Comparison of ENCODE assay signal across 25 cellular contexts in genomic region chr14:98369344-98369743, GRCh38.
A peak's percentile ranks its signal among the peaks of the same experiment; 100 is the strongest.
DNase-seq lines count a peak whose midpoint lies in the region; ATAC-seq, FAIRE-seq and TF ChIP-seq lines count a peak whose summit lies in the region.
"Had no signal": no experiment of that assay in that cellular context is flagged by ENCODE, and none has a peak within 500 bp of the region (broad histone marks: within the 10 kb centered on the region; RNA-seq: fewer than 3 reads in every experiment).

No MANE protein-coding gene starts in this region.

- H3K9me3 Mint-ChIP-seq in MCF 10A (ENCODE audit: unreplicated experiment): no peaks in the 10 kb centered on the region
- peaks cover 6% of the 10 kb centered on the region for H3K9me3 Mint-ChIP-seq in activated T-helper 17 cell treated with anti-CD3 and anti-CD28 coated beads, Interleukin-2, amount 50 U/mL, for 72 hours

- no peaks in the 10 kb centered on the region for H3K9me1 ChIP-seq in keratinocyte (ENCODE audit: control insufficient read depth, extremely low read depth, insufficient read depth, low read length)

- H3K4me2 ChIP-seq in mammary epithelial cell (ENCODE audit: insufficient read depth, low read depth, low read length) (peak overlapping the region; percentile 49), Loucy (ENCODE audit: low read depth, low read length, poor library complexity, severe bottlenecking) (peak overlapping the region; percentile 57), keratinocyte (ENCODE audit: control insufficient read depth, extremely low read depth, insufficient read depth, low read depth, low read length) (peak overlapping the region; percentile 42)
- H3K4me2 ChIP-seq: A549 had no signal

- 0% methylated on average over 2 of the region's 2 CpGs for WGBS in mammary epithelial cell (ENCODE audit: low coverage, missing lambda C conversion rate)

- no peaks in the 10 kb centered on the region for H3K36me3 Mint-ChIP-seq in MCF 10A (ENCODE audit: insufficient read depth, unreplicated experiment)
- H3K36me3 Mint-ChIP-seq in activated T-helper 17 cell treated with anti-CD3 and anti-CD28 coated beads, Interleukin-2, amount 50 U/mL, for 72 hours (ENCODE audit: low read depth): no peaks in the 10 kb centered on the region
- H3K36me3 Mint-ChIP-seq: CD14-positive monocyte; CD4-positive, alpha-beta memory T cell had no signal

- H3K4me3 ChIP-seq in mammary epithelial cell (replicated peaks in 1 of 3; ENCODE audit: insufficient read depth in 1 of 3, low read depth in 2 of 3, low read length in 3 of 3) (no peak overlapping the region), Loucy (ENCODE audit: low read length, poor library complexity, severe bottlenecking) (peak overlapping the region; percentile 35), keratinocyte (ENCODE audit: control insufficient read depth in 2 of 3, extremely low read depth in 1 of 3, insufficient read depth in 2 of 3, low read depth in 1 of 3, low read length in 3 of 3) (no peak overlapping the region)
- H3K4me3 ChIP-seq: A549; BLaER1 treated with 17β-estradiol and CSF1 and Interleukin-3, amounts not matched to agents 10 nM and 100 nM; GM12878; GM23248 had no signal

- no peak for FAIRE-seq in keratinocyte (lab: Jason Lieb, UNC)
- FAIRE-seq: A549, GM12878 had no signal

- no peaks in the 10 kb centered on the region for H3K9me2 ChIP-seq in Loucy (replicated peaks; ENCODE audit: low read depth, low read length)

- H3K27me3 Mint-ChIP-seq in MCF 10A (ENCODE audit: insufficient read depth, unreplicated experiment): no peaks in the 10 kb centered on the region
- H3K27me3 Mint-ChIP-seq in activated T-helper 17 cell treated with anti-CD3 and anti-CD28 coated beads, Interleukin-2, amount 50 U/mL, for 72 hours: no peaks in the 10 kb centered on the region
- H3K27me3 Mint-ChIP-seq: CD4-positive, alpha-beta memory T cell had no signal

- TF ChIP-seq CTCF in mammary epithelial cell (conservative IDR thresholded peaks at IDR 0.05 in 1 of 2, IDR thresholded peaks at IDR 0.05 in 1 of 2; ENCODE audit: extremely low read depth in 1 of 2, insufficient read depth in 1 of 2, low read depth in 1 of 2, low read length in 2 of 2) (no peak), MCF 10A (IDR thresholded peaks at IDR 0.05; ENCODE audit: unreplicated experiment) (no peak), Loucy (conservative IDR thresholded peaks at IDR 0.05; ENCODE audit: low read length) (no peak), keratinocyte (optimal IDR thresholded peaks at IDR 0.05 in 1 of 3, IDR thresholded peaks at IDR 0.05 in 1 of 3, conservative IDR thresholded peaks at IDR 0.05 in 1 of 3; ENCODE audit: extremely low read depth in 1 of 3, insufficient read depth in 2 of 3, low read length in 3 of 3) (no peak)

- H4K20me1 ChIP-seq in mammary epithelial cell (ENCODE audit: insufficient read depth, low read length): no peaks in the 10 kb centered on the region
- no peaks in the 10 kb centered on the region for H4K20me1 ChIP-seq in Loucy (ENCODE audit: insufficient read depth, low read length, poor library complexity, severe bottlenecking)
- no peaks in the 10 kb centered on the region for H4K20me1 ChIP-seq in keratinocyte (ENCODE audit: control insufficient read depth, extremely low read depth, insufficient read depth, low read length)
- H4K20me1 ChIP-seq: BLaER1 treated with 17β-estradiol and CSF1 and Interleukin-3, amounts not matched to agents 10 nM and 100 nM had no signal

- POLR2A ChIA-PET in MCF 10A (lab: Yijun Ruan, JAX): interaction anchor here (0.9 to 1.1 kb wide), 3 partner anchors 10 to 397 kb away, joined by 3 read pairs; no protein-coding TSS in a partner anchor

- ATAC-seq in activated T-helper 17 cell treated with anti-CD3 and anti-CD28 coated beads, Interleukin-2, amount 50 U/mL, for 72 hours (replicated peaks): no peak
- no peak for ATAC-seq in GM21619 (IDR thresholded peaks at IDR 0.05; ENCODE audit: unreplicated experiment)
- ATAC-seq in GM18867 (IDR thresholded peaks at IDR 0.05; ENCODE audit: unreplicated experiment): no peak
- ATAC-seq: A549, GM12878, HCT116 had no signal

- H3K9ac ChIP-seq in mammary epithelial cell (ENCODE audit: insufficient read depth, low read length): no peak overlapping the region
- H3K9ac ChIP-seq in Loucy (ENCODE audit: low read depth, low read length, poor library complexity, severe bottlenecking): peak overlapping the region; percentile 34
- H3K9ac ChIP-seq in keratinocyte (ENCODE audit: control insufficient read depth, extremely low read depth, insufficient read depth, low read length): no peak overlapping the region
- H3K9ac ChIP-seq: BLaER1 treated with 17β-estradiol and CSF1 and Interleukin-3, amounts not matched to agents 10 nM and 100 nM; GM23248 had no signal

- H3F3A ChIP-seq in Loucy (ENCODE audit: low read depth): no peaks in the 10 kb centered on the region

- no peaks in the 10 kb centered on the region for H3K27me3 ChIP-seq in mammary epithelial cell (ENCODE audit: insufficient read depth, low read length)
- H3K27me3 ChIP-seq in Loucy (ENCODE audit: insufficient read depth, low read length, poor library complexity, severe bottlenecking): no peaks in the 10 kb centered on the region
- no peaks in the 10 kb centered on the region for H3K27me3 ChIP-seq in keratinocyte (ENCODE audit: control insufficient read depth, extremely low read depth, insufficient read depth, low read length)
- H3K27me3 ChIP-seq: BE2C; BLaER1 treated with 17β-estradiol and CSF1 and Interleukin-3, amounts not matched to agents 10 nM and 100 nM had no signal

- H3K79me2 ChIP-seq in mammary epithelial cell (ENCODE audit: insufficient read depth, low read length) (no peaks in the 10 kb centered on the region), Loucy (ENCODE audit: insufficient read depth, low read length) (no peaks in the 10 kb centered on the region), keratinocyte (ENCODE audit: control insufficient read depth, insufficient read depth, low read length) (no peaks in the 10 kb centered on the region)

- H3K36me3 ChIP-seq in mammary epithelial cell (ENCODE audit: insufficient read depth, low read length) (no peaks in the 10 kb centered on the region), Loucy (ENCODE audit: insufficient read depth, low read length) (no peaks in the 10 kb centered on the region), keratinocyte (ENCODE audit: control insufficient read depth in 2 of 2, extremely low read depth in 1 of 2, insufficient read depth in 2 of 2, low read length in 2 of 2) (no peaks in the 10 kb centered on the region)
- H3K36me3 ChIP-seq: BE2C; BLaER1 treated with 17β-estradiol and CSF1 and Interleukin-3, amounts not matched to agents 10 nM and 100 nM had no signal

- H3K4me1 Mint-ChIP-seq in MCF 10A (ENCODE audit: insufficient read depth, unreplicated experiment): no peaks in the 10 kb centered on the region
- H3K4me1 Mint-ChIP-seq in activated T-helper 17 cell treated with anti-CD3 and anti-CD28 coated beads, Interleukin-2, amount 50 U/mL, for 72 hours: peaks cover 9% of the 10 kb centered on the region
- H3K4me1 Mint-ChIP-seq: CD14-positive monocyte had no signal

- in situ Hi-C loops in mammary epithelial cell (cut with MboI; ENCODE audit: low sequenced_read_pairs in 2 of 2): no loop called here

- no peak overlapping the region for H3K27ac Mint-ChIP-seq in MCF 10A (ENCODE audit: low read depth, unreplicated experiment)
- peak overlapping the region; percentile 39 for H3K27ac Mint-ChIP-seq in activated T-helper 17 cell treated with anti-CD3 and anti-CD28 coated beads, Interleukin-2, amount 50 U/mL, for 72 hours
- H3K27ac Mint-ChIP-seq: CD14-positive monocyte had no signal

- H3K9me3 ChIP-seq in mammary epithelial cell (replicated peaks; ENCODE audit: insufficient read depth, low read length) (no peaks in the 10 kb centered on the region), Loucy (ENCODE audit: insufficient read depth, low read depth, low read length) (peaks cover 7% of the 10 kb centered on the region; the same call in 1 of the 2 replicates), keratinocyte (ENCODE audit: control insufficient read depth, low read depth, low read length) (no peaks in the 10 kb centered on the region)
- H3K9me3 ChIP-seq: A549, BE2C had no signal

- intact Hi-C loops in mammary epithelial cell (cut with micrococcal nuclease): no loop called here
- intact Hi-C loops in MCF 10A (cut with micrococcal nuclease): no loop called here

- DNase-seq in mammary epithelial cell (no peak), MCF 10A (ENCODE audit: unreplicated experiment) (no peak), keratinocyte (ENCODE audit: low read depth, low spot score) (no peak), GOT3 (lab: John Stamatoyannopoulos, UW) (no peak)
- DNase-seq: 8988T; ACHN; AML-193; BE2C; Calu3; CD4-positive, alpha-beta memory T cell; COR-L47; DMS153; EL; GDM1; GM23248; H9 had no signal

- dilution Hi-C loops in mammary epithelial cell (cut with HindIII; ENCODE audit: low sequenced_read_pairs): no loop called here
- dilution Hi-C loops in keratinocyte (cut with MboI; ENCODE audit: extremely low pct_ligation_motif_present, low sequenced_read_pairs): no loop called here

- H2AFZ ChIP-seq in mammary epithelial cell (ENCODE audit: low read depth, low read length) (peak overlapping the region; percentile 70), Loucy (ENCODE audit: low read length) (no peak overlapping the region), keratinocyte (ENCODE audit: control insufficient read depth, low read length) (no peak overlapping the region)
- H2AFZ ChIP-seq: GM23248 had no signal

- BruUV-seq in mammary epithelial cell (replicated peaks; lab: Mats Ljungman, UMichigan) (no TSS peak), MCF 10A (replicated peaks; lab: Mats Ljungman, UMichigan) (no TSS peak)

- peaks cover 10% of the 10 kb centered on the region for H3K4me1 ChIP-seq in mammary epithelial cell (ENCODE audit: insufficient read depth, low read length)
- H3K4me1 ChIP-seq in Loucy (ENCODE audit: insufficient read depth, low read length, poor library complexity, severe bottlenecking): peaks cover 30% of the 10 kb centered on the region
- peaks cover 21% of the 10 kb centered on the region for H3K4me1 ChIP-seq in keratinocyte (ENCODE audit: control insufficient read depth, extremely low read depth, insufficient read depth, low read length)
- H3K4me1 ChIP-seq: A549, BE2C had no signal

- CTCF ChIA-PET in mammary epithelial cell (lab: Charles Lee; ENCODE audit: low non-redundant PET) (no interaction called here), MCF 10A (lab: Yijun Ruan, JAX) (interaction anchor here (0.6 kb wide), 1 partner anchor 324 kb away, joined by 4 read pairs; no protein-coding TSS in a partner anchor)

- no peak overlapping the region for H3K4me3 Mint-ChIP-seq in MCF 10A (ENCODE audit: unreplicated experiment)
- no peak overlapping the region for H3K4me3 Mint-ChIP-seq in activated T-helper 17 cell treated with anti-CD3 and anti-CD28 coated beads, Interleukin-2, amount 50 U/mL, for 72 hours
- H3K4me3 Mint-ChIP-seq: H9 had no signal

- H3K27ac ChIP-seq in mammary epithelial cell (ENCODE audit: insufficient read depth, low read depth, low read length) (no peak overlapping the region), keratinocyte (ENCODE audit: control insufficient read depth, insufficient read depth, low read length) (no peak overlapping the region)
- H3K27ac ChIP-seq: A549; BLaER1 treated with 17β-estradiol and CSF1 and Interleukin-3, amounts not matched to agents 10 nM and 100 nM; GM23248 had no signal
